In the genomic region with DNA sequence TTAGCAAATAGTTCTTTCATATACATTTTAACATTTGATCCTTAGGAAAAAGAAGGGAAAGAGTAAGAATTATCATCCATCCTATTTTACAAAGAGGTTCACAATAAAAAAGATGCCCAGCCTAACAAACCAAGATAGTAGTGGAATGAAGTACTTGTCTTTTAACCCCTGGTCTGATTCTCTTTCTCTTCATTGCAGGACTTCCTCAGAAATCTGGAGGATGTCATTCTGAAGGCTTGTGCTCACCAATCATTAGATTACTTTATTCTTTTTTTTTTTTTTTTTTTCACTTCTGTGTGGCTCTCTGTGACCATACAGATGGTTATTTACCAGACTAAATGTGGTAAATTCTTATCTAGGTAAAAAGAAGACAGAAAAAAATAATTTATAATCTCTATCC, we compare ENCODE assay signal across 16 cellular contexts. TPM values are rescaled to one million over a fixed set of nuclear protein-coding genes. Genes with fewer than 3 reads are reported as not detected.
DNase-seq lines count a peak whose midpoint lies in the region; ATAC-seq and TF ChIP-seq lines count a peak whose summit lies in the region.
"Had no signal": no experiment of that assay in that cellular context is flagged by ENCODE, and none has a peak within 500 bp of the region (broad histone marks: within the 10 kb centered on the region; RNA-seq: fewer than 3 reads in every experiment).

No MANE protein-coding gene starts in this region.

- no peaks in the 10 kb centered on the region for H3K36me3 Mint-ChIP-seq in natural killer cell treated with Interleukin-12 subunit alpha and Interleukin-12 subunit beta and Interleukin-15 and Interleukin-18, amount 100 ng/mL, for 72 hours
- H3K36me3 Mint-ChIP-seq in natural killer cell, result no peaks in the 10 kb centered on the region
- H3K36me3 Mint-ChIP-seq: activated naive CD8-positive, alpha-beta T cell treated with anti-CD3 and anti-CD28 coated beads, Interleukin-2, amount 10 ng/mL, durations not matched to agents 7 days and 5 days; WTC11 had no signal

- H3K4me1 Mint-ChIP-seq in natural killer cell treated with Interleukin-12 subunit alpha and Interleukin-12 subunit beta and Interleukin-15 and Interleukin-18, amount 100 ng/mL, for 72 hours (ENCODE audit: low read depth in 2 of 2), result peaks cover 55 to 71% of the 10 kb centered on the region in 2 donors
- peaks cover 14 to 28% of the 10 kb centered on the region in 2 donors for H3K4me1 Mint-ChIP-seq in natural killer cell

- H3K27me3 Mint-ChIP-seq in natural killer cell treated with Interleukin-12 subunit alpha and Interleukin-12 subunit beta and Interleukin-15 and Interleukin-18, amount 100 ng/mL, for 72 hours, result no peaks in the 10 kb centered on the region
- H3K27me3 Mint-ChIP-seq in natural killer cell (ENCODE audit: low read depth in 2 of 2), result no peaks in the 10 kb centered on the region

- ATAC-seq in natural killer cell treated with Interleukin-12 subunit alpha and Interleukin-12 subunit beta and Interleukin-15 and Interleukin-18, amount 100 ng/mL, for 72 hours, result peak in 1 of 2 donors; percentile 44
- ATAC-seq in natural killer cell (no peak), HG03196 (IDR thresholded peaks at IDR 0.05; ENCODE audit: unreplicated experiment) (no peak)
- ATAC-seq: left ventricle myocardium superior, right lobe of liver, WTC11 had no signal

- intact Hi-C loops in natural killer cell (cut with micrococcal nuclease), result loop anchor here (10.0 kb wide), 1 partner anchor 186 kb away; the partner anchor contains the start of gene C15orf40

- H3K27ac Mint-ChIP-seq in natural killer cell treated with Interleukin-12 subunit alpha and Interleukin-12 subunit beta and Interleukin-15 and Interleukin-18, amount 100 ng/mL, for 72 hours, result peak overlapping the region; percentile 90 to 93
- peak overlapping the region in 1 of 2 donors; percentile 75 for H3K27ac Mint-ChIP-seq in natural killer cell
- H3K27ac Mint-ChIP-seq: activated naive CD8-positive, alpha-beta T cell treated with anti-CD3 and anti-CD28 coated beads, Interleukin-2, amount 10 ng/mL, durations not matched to agents 7 days and 5 days; WTC11 had no signal

- no peaks in the 10 kb centered on the region for H3K9me3 Mint-ChIP-seq in natural killer cell treated with Interleukin-12 subunit alpha and Interleukin-12 subunit beta and Interleukin-15 and Interleukin-18, amount 100 ng/mL, for 72 hours
- H3K9me3 Mint-ChIP-seq in natural killer cell, result no peaks in the 10 kb centered on the region
- H3K9me3 Mint-ChIP-seq: activated naive CD8-positive, alpha-beta T cell treated with anti-CD3 and anti-CD28 coated beads, Interleukin-2, amount 10 ng/mL, durations not matched to agents 7 days and 5 days; WTC11 had no signal

- H3K4me3 Mint-ChIP-seq in natural killer cell treated with Interleukin-12 subunit alpha and Interleukin-12 subunit beta and Interleukin-15 and Interleukin-18, amount 100 ng/mL, for 72 hours, result peak overlapping the region; percentile 72
- H3K4me3 Mint-ChIP-seq in natural killer cell, result no peak overlapping the region
- H3K4me3 Mint-ChIP-seq: activated naive CD8-positive, alpha-beta T cell treated with anti-CD3 and anti-CD28 coated beads, Interleukin-2, amount 10 ng/mL, durations not matched to agents 7 days and 5 days; WTC11 had no signal

- TF ChIP-seq CTCF in natural killer cell (IDR thresholded peaks at IDR 0.05), result no peak

- no peak for DNase-seq in natural killer cell treated with Interleukin-12 subunit alpha and Interleukin-12 subunit beta and Interleukin-15 and Interleukin-18, amount 100 ng/mL, for 72 hours (ENCODE audit: low spot score)
- no peak for DNase-seq in natural killer cell
- peak; percentile 11 for DNase-seq in OCI-M1 (lab: John Stamatoyannopoulos, UW)
- peak; percentile 18 for DNase-seq in astrocyte of the hippocampus (ENCODE audit: low read depth, low spot score)
- no peak for DNase-seq in NCI-H345 (lab: John Stamatoyannopoulos, UW)
- no peak for DNase-seq in NCI-H524 treated with DMSO at 0.1 percent for 48 hours (lab: John Stamatoyannopoulos, UW)
- no peak for DNase-seq in MV-4-11 (lab: John Stamatoyannopoulos, UW)
- DNase-seq: activated naive CD8-positive, alpha-beta T cell treated with anti-CD3 and anti-CD28 coated beads, Interleukin-2, amount 10 ng/mL, durations not matched to agents 7 days and 5 days; erythroblast; left ventricle myocardium superior; NCI-H1105; NCI-H526; right lobe of liver; SHP77 treated with DMSO at 0.1 percent for 48 hours had no signal

RNA-seq across cellular contexts. Expression of gene HDGFL3, which starts 7.0 kb away (rescaled TPM):
- total RNA-seq in natural killer cell treated with Interleukin-12 subunit alpha and Interleukin-12 subunit beta and Interleukin-15 and Interleukin-18, amount 100 ng/mL, for 72 hours, result 10 to 100 TPM; 83.1 to 94.7 TPM
- 10 to 100 TPM; 13.0 to 25.3 (median 21.4) TPM for total RNA-seq in natural killer cell

Comparison
In these comparisons a context has a peak if more than half of its experiments do, and no peak if none do; other contexts are left out.
1. DNase-seq: peak in OCI-M1 (single experiment) and astrocyte of the hippocampus (single experiment); none in natural killer cell treated with Interleukin-12 subunit alpha and Interleukin-12 subunit beta and Interleukin-15 and Interleukin-18, amount 100 ng/mL, for 72 hours (single experiment), natural killer cell (single experiment), NCI-H345 (single experiment), NCI-H524 treated with DMSO at 0.1 percent for 48 hours (single experiment) and MV-4-11 (single experiment).